ENCODE assay signal across 1 cellular context in genomic region chr20:58695084-58695722, GRCh38.
TF ChIP-seq lines count a peak whose summit lies in the region.

No MANE protein-coding gene starts in this region.

TF ChIP-seq in HEK293, 187 proteins besides CTCF, POLR2A, EP300 and RAD21 (continued from another document):
- TF ChIP-seq, protein P1, sequence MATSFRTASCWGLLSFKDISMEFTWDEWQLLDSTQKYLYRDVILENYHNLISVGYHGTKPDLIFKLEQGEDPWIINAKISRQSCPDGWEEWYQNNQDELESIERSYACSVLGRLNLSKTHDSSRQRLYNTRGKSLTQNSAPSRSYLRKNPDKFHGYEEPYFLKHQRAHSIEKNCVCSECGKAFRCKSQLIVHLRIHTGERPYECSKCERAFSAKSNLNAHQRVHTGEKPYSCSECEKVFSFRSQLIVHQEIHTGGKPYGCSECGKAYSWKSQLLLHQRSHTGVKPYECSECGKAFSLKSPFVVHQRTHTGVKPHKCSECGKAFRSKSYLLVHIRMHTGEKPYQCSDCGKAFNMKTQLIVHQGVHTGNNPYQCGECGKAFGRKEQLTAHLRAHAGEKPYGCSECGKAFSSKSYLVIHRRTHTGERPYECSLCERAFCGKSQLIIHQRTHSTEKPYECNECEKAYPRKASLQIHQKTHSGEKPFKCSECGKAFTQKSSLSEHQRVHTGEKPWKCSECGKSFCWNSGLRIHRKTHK (tag by site-specific recombination; IDR thresholded peaks at IDR 0.05), result no peak
- TF ChIP-seq ZNF133 (tag by site-specific recombination; IDR thresholded peaks at IDR 0.05) (peak; percentile 100), INSM2 (tag by site-specific recombination; IDR thresholded peaks at IDR 0.05) (peak; percentile 48; the same call in 1 of the 2 replicates), ZSCAN5A (tag by site-specific recombination; IDR thresholded peaks at IDR 0.05) (0 out of 2 replicates have a peak, but pooled peaks have one; percentile 22), ZNF239 (tag by site-specific recombination; IDR thresholded peaks at IDR 0.05) (0 out of 2 replicates have a peak, but pooled peaks have one; percentile 28), ZNF2 (tag by site-specific recombination; IDR thresholded peaks at IDR 0.05) (0 out of 2 replicates have a peak, but pooled peaks have one; percentile 22)
TF ChIP-seq in HEK293: peak in this region for 7.
